Comparison of ENCODE assay signal across 8 cellular contexts in genomic region chr11:55942785-55943392, GRCh38. TPM values are rescaled to one million over a fixed set of nuclear protein-coding genes. Genes with fewer than 3 reads are reported as not detected.
DNase-seq lines count a peak whose midpoint lies in the region; FAIRE-seq and TF ChIP-seq lines count a peak whose summit lies in the region.

No MANE protein-coding gene starts in this region.

- 1 to 5% methylated on average over 3 of the region's 3 CpGs for WGBS in GM23248 (ENCODE audit: low coverage in 1 of 2, low lambda C conversion rate in 2 of 2, missing lambda C conversion rate in 2 of 2), 2 experiments
- 0 to 6% (median 1%) methylated on average over 3 of the region's 3 CpGs for WGBS in small intestine, 3 donors

- no peaks in the 10 kb centered on the region for H3F3A ChIP-seq in GM23248 (ENCODE audit: insufficient read depth)

- H3K9me3 ChIP-seq in GM23248 (ENCODE audit: low read depth) (no peaks in the 10 kb centered on the region), small intestine (ENCODE audit: control insufficient read depth, low read depth) (no peaks in the 10 kb centered on the region)

- H4K20me1 ChIP-seq in GM23248 (ENCODE audit: insufficient read depth), result no peaks in the 10 kb centered on the region

- in situ Hi-C loops in GM23248 (cut with MboI), result loop anchor here (25.0 kb wide), 1 partner anchor 844 kb away; no protein-coding TSS in a partner anchor

- H3K36me3 ChIP-seq in GM23248 (ENCODE audit: low read depth), result no peaks in the 10 kb centered on the region
- no peaks in the 10 kb centered on the region for H3K36me3 ChIP-seq in small intestine (ENCODE audit: control insufficient read depth in 2 of 2, insufficient read depth in 2 of 2, low read length in 2 of 2)

- H3K79me2 ChIP-seq in GM23248 (ENCODE audit: insufficient read depth), result no peaks in the 10 kb centered on the region

- DNase-seq in COLO668 (lab: John Stamatoyannopoulos, UW; ENCODE audit: unreplicated experiment) (peak; percentile 2), GM23248 (peak; percentile 49), NCI-H460 (ENCODE audit: extremely low read depth, low read depth) (peak; percentile 19), endothelial cell (ENCODE audit: low spot score) (peak; percentile 26), small intestine (peak; percentile 12), epidermal melanocyte (ENCODE audit: insufficient read length, low spot score) (no peak)
- DNase-seq in activated naive CD4-positive, alpha-beta T cell treated with anti-CD3 and anti-CD28 coated beads, Interleukin-2, amount 50 U/mL, for 16 hours, result no peak
- DNase-seq in central memory CD4-positive, alpha-beta T cell, result no peak

- peaks cover 5% of the 10 kb centered on the region for H3K4me1 Mint-ChIP-seq in endothelial cell (ENCODE audit: unreplicated experiment)

- no peaks in the 10 kb centered on the region for H3K27me3 Mint-ChIP-seq in endothelial cell (ENCODE audit: unreplicated experiment)

- no peaks in the 10 kb centered on the region for H3K9me2 ChIP-seq in GM23248 (ENCODE audit: insufficient read depth)

- no peaks in the 10 kb centered on the region for H3K27me3 ChIP-seq in GM23248 (replicated peaks; ENCODE audit: insufficient read depth)
- H3K27me3 ChIP-seq in small intestine (ENCODE audit: control insufficient read depth in 2 of 2, insufficient read depth in 2 of 2, low read length in 2 of 2), result no peaks in the 10 kb centered on the region

- no peak overlapping the region for H3K27ac Mint-ChIP-seq in endothelial cell (ENCODE audit: unreplicated experiment)

- FAIRE-seq in small intestine (lab: Jason Lieb, UNC), result no peak

- no peak overlapping the region for H2AFZ ChIP-seq in GM23248

- H3K4me2 ChIP-seq in GM23248 (ENCODE audit: unreplicated experiment), result no peak overlapping the region

- H3K4me1 ChIP-seq in GM23248 (ENCODE audit: insufficient read depth) (no peaks in the 10 kb centered on the region), small intestine (ENCODE audit: control insufficient read depth in 2 of 2, insufficient read depth in 1 of 2, low read depth in 1 of 2, low read length in 1 of 2) (no peaks in the 10 kb centered on the region)

- no peaks in the 10 kb centered on the region for H3K36me3 Mint-ChIP-seq in endothelial cell (ENCODE audit: low read depth, unreplicated experiment)

- TF ChIP-seq CTCF in endothelial cell (IDR thresholded peaks at IDR 0.05; ENCODE audit: unreplicated experiment), result peak; percentile 63

- H3K27ac ChIP-seq in GM23248 (no peak overlapping the region), small intestine (ENCODE audit: low read depth in 1 of 2, low read length in 1 of 2) (no peak overlapping the region)

- no peaks in the 10 kb centered on the region for H3K9me3 Mint-ChIP-seq in endothelial cell (ENCODE audit: unreplicated experiment)

- no peak overlapping the region for H3K9ac ChIP-seq in GM23248

- no peak overlapping the region for H3K4me3 Mint-ChIP-seq in endothelial cell (ENCODE audit: unreplicated experiment)

- H3K4me3 ChIP-seq in GM23248, result no peak overlapping the region
- no peak overlapping the region for H3K4me3 ChIP-seq in small intestine (ENCODE audit: low read depth in 1 of 2, low read length in 2 of 2)

RNA-seq across cellular contexts. Expression of gene OR5I1, which starts 6.7 kb away (rescaled TPM):
- not detected in 2 replicates for total RNA-seq in GM23248 (2014; rRNA removed; shearing (Covaris generic))
- polyA plus RNA-seq in GM23248 (2016; fragmentation: Nextera tagmentation; extraction: Ambion mirVana) (not detected in 2 replicates), small intestine (not detected)
- total RNA-seq in NCI-H460 (2014; rRNA removed; shearing (Covaris generic)), result not detected in 2 replicates
- polyA plus RNA-seq in NCI-H460 (2014; cell fraction: nucleus; rRNA removed), result not detected in 2 replicates
- not detected for total RNA-seq in endothelial cell (ENCODE audit: unreplicated experiment)

RNA-seq across cellular contexts. Expression of gene OR10AG1, which starts 26.9 kb away (rescaled TPM):
- total RNA-seq in GM23248 (2014; rRNA removed; shearing (Covaris generic)), result not detected in 2 replicates
- polyA plus RNA-seq in GM23248 (2016; fragmentation: Nextera tagmentation; extraction: Ambion mirVana), result not detected in 2 replicates
- not detected in 2 replicates for total RNA-seq in NCI-H460 (2014; rRNA removed; shearing (Covaris generic))
- polyA plus RNA-seq in NCI-H460 (2014; cell fraction: nucleus; rRNA removed), result not detected in 2 replicates
- total RNA-seq in endothelial cell (ENCODE audit: unreplicated experiment), result not detected
- not detected for polyA plus RNA-seq in small intestine

RNA-seq across cellular contexts. Expression of gene OR5W2, which starts 28.5 kb away (rescaled TPM):
- not detected in 2 replicates for total RNA-seq in GM23248 (2014; rRNA removed; shearing (Covaris generic))
- not detected in 2 replicates for polyA plus RNA-seq in GM23248 (2016; fragmentation: Nextera tagmentation; extraction: Ambion mirVana)
- total RNA-seq in NCI-H460 (2014; rRNA removed; shearing (Covaris generic)), result not detected in 2 replicates
- polyA plus RNA-seq in NCI-H460 (2014; cell fraction: nucleus; rRNA removed), result not detected in 2 replicates
- not detected for total RNA-seq in endothelial cell (ENCODE audit: unreplicated experiment)
- polyA plus RNA-seq in small intestine, result not detected

RNA-seq across cellular contexts. Expression of gene OR5F1, which starts 51.5 kb away (rescaled TPM):
- total RNA-seq in GM23248 (2014; rRNA removed; shearing (Covaris generic)), result not detected in 2 replicates
- polyA plus RNA-seq in GM23248 (2016; fragmentation: Nextera tagmentation; extraction: Ambion mirVana) (not detected in 2 replicates), small intestine (not detected)
- total RNA-seq in NCI-H460 (2014; rRNA removed; shearing (Covaris generic)), result not detected in 2 replicates
- not detected in 2 replicates for polyA plus RNA-seq in NCI-H460 (2014; cell fraction: nucleus; rRNA removed)
- total RNA-seq in endothelial cell (ENCODE audit: unreplicated experiment), result not detected

RNA-seq across cellular contexts. Expression of gene TRIM51, which starts 59.8 kb away (rescaled TPM):
- total RNA-seq in GM23248 (2014; rRNA removed; shearing (Covaris generic)), result not detected in 2 replicates
- polyA plus RNA-seq in GM23248 (2016; fragmentation: Nextera tagmentation; extraction: Ambion mirVana) (not detected in 2 replicates), small intestine (not detected)
- total RNA-seq in NCI-H460 (2014; rRNA removed; shearing (Covaris generic)), result not detected in 2 replicates
- polyA plus RNA-seq in NCI-H460 (2014; cell fraction: nucleus; rRNA removed), result not detected in 2 replicates
- not detected for total RNA-seq in endothelial cell (ENCODE audit: unreplicated experiment)

Comparison
In these comparisons a context has a peak if more than half of its experiments do, and no peak if none do; other contexts are left out.
1. DNase-seq: peak in COLO668 (single experiment), GM23248 (single experiment), NCI-H460 (single experiment), endothelial cell (single experiment) and small intestine (single experiment); none in activated naive CD4-positive, alpha-beta T cell treated with anti-CD3 and anti-CD28 coated beads, Interleukin-2, amount 50 U/mL, for 16 hours (single experiment), epidermal melanocyte (single experiment) and central memory CD4-positive, alpha-beta T cell (single experiment).